ENCODE assay signal across 8 cellular contexts in genomic region chr14:68816183-68816942, GRCh38. TPM values are rescaled to one million over a fixed set of nuclear protein-coding genes. Genes with fewer than 3 reads are reported as not detected.
DNase-seq lines count a peak whose midpoint lies in the region; ATAC-seq and TF ChIP-seq lines count a peak whose summit lies in the region.

No MANE protein-coding gene starts in this region.

- H4K20me1 ChIP-seq in KMS-11 (ENCODE audit: insufficient read depth), result no peaks in the 10 kb centered on the region

- H3K27me3 ChIP-seq in KMS-11 (ENCODE audit: insufficient read depth, low read depth), result no peaks in the 10 kb centered on the region

- no peaks in the 10 kb centered on the region for H3K27me3 Mint-ChIP-seq in activated T-helper 2 cell treated with anti-CD3 and anti-CD28 coated beads, Interferon-gamma antibody, Interleukin-2, Interleukin-4, amounts not matched to agents 10 μg/mL and 5 μg/mL and 100 μg/mL, durations not matched to agents 14 hours and 24 hours and 36 hours (ENCODE audit: low read depth)
- H3K27me3 Mint-ChIP-seq in nephron (ENCODE audit: low read depth), result peaks cover 1% of the 10 kb centered on the region

- peak; percentile 81 for DNase-seq in DMS79 (lab: John Stamatoyannopoulos, UW)
- peak; percentile 94 for DNase-seq in RPMI7951 (ENCODE audit: low read depth)
- peak; percentile 83 for DNase-seq in activated T-helper 2 cell treated with anti-CD3 and anti-CD28 coated beads, Interferon-gamma antibody, Interleukin-2, Interleukin-4, amounts not matched to agents 10 μg/mL and 5 μg/mL and 100 μg/mL, durations not matched to agents 14 hours and 24 hours and 36 hours (ENCODE audit: low spot score)
- DNase-seq in fibroblast of peridontal ligament (ENCODE audit: extremely low read depth), result peak; percentile 87
- peak; percentile 95 for DNase-seq in stimulated activated naive CD8-positive, alpha-beta T cell treated with anti-CD3 and anti-CD28 coated beads, Interleukin-15, Interleukin-2, amounts not matched to agents 100 U/mL and 50 U/mL, for 24 hours

- peak; percentile 48 for ATAC-seq in GM21723 (IDR thresholded peaks at IDR 0.05; ENCODE audit: unreplicated experiment)
- peak; percentile 72 for ATAC-seq in stimulated activated naive CD8-positive, alpha-beta T cell treated with anti-CD3 and anti-CD28 coated beads, Interleukin-15, Interleukin-2, amounts not matched to agents 100 U/mL and 50 U/mL, for 24 hours

- H3K79me2 ChIP-seq in KMS-11 (ENCODE audit: insufficient read depth, low read depth), result no peaks in the 10 kb centered on the region

- H3K36me3 ChIP-seq in KMS-11 (ENCODE audit: insufficient read depth), result no peaks in the 10 kb centered on the region

- H3K4me3 Mint-ChIP-seq in activated T-helper 2 cell treated with anti-CD3 and anti-CD28 coated beads, Interferon-gamma antibody, Interleukin-2, Interleukin-4, amounts not matched to agents 10 μg/mL and 5 μg/mL and 100 μg/mL, durations not matched to agents 14 hours and 24 hours and 36 hours (ENCODE audit: low read depth), result peak overlapping the region; percentile 79
- H3K4me3 Mint-ChIP-seq in nephron, result peak overlapping the region; percentile 57 to 79 (median 66)

- peaks cover 66% of the 10 kb centered on the region for H3K4me1 ChIP-seq in KMS-11 (ENCODE audit: low read depth, poor library complexity, severe bottlenecking)

- H3K4me3 ChIP-seq in KMS-11 (IDR thresholded peaks at IDR 0.05; ENCODE audit: insufficient read depth, low read depth, low read length), result no peak overlapping the region

- H3K9me3 Mint-ChIP-seq in activated T-helper 2 cell treated with anti-CD3 and anti-CD28 coated beads, Interferon-gamma antibody, Interleukin-2, Interleukin-4, amounts not matched to agents 10 μg/mL and 5 μg/mL and 100 μg/mL, durations not matched to agents 14 hours and 24 hours and 36 hours, result no peaks in the 10 kb centered on the region
- no peaks in the 10 kb centered on the region for H3K9me3 Mint-ChIP-seq in nephron

- H3K27ac ChIP-seq in KMS-11, result peak overlapping the region; percentile 91

- intact Hi-C loops in activated T-helper 2 cell treated with anti-CD3 and anti-CD28 coated beads, Interferon-gamma antibody, Interleukin-2, Interleukin-4, amounts not matched to agents 10 μg/mL and 5 μg/mL and 100 μg/mL, durations not matched to agents 14 hours and 24 hours and 36 hours (cut with micrococcal nuclease), result loop anchor here (1.0 to 5.0 kb wide), 4 partner anchors 27 to 872 kb away; no protein-coding TSS in a partner anchor

- H2AFZ ChIP-seq in KMS-11 (ENCODE audit: low read depth), result peak overlapping the region; percentile 57

- no peaks in the 10 kb centered on the region for H3K36me3 Mint-ChIP-seq in activated T-helper 2 cell treated with anti-CD3 and anti-CD28 coated beads, Interferon-gamma antibody, Interleukin-2, Interleukin-4, amounts not matched to agents 10 μg/mL and 5 μg/mL and 100 μg/mL, durations not matched to agents 14 hours and 24 hours and 36 hours (ENCODE audit: low read depth)
- no peaks in the 10 kb centered on the region for H3K36me3 Mint-ChIP-seq in nephron (ENCODE audit: low read depth)

- H3K4me2 ChIP-seq in KMS-11, result peak overlapping the region; percentile 62

- TF ChIP-seq CTCF in KMS-11 (conservative IDR thresholded peaks at IDR 0.05; ENCODE audit: low read depth, low read length) (peak; percentile 78), nephron (IDR thresholded peaks at IDR 0.05; ENCODE audit: unreplicated experiment in 3 of 3) (peak; percentile 93 to 98 (median 98))

- H3K27ac Mint-ChIP-seq in activated T-helper 2 cell treated with anti-CD3 and anti-CD28 coated beads, Interferon-gamma antibody, Interleukin-2, Interleukin-4, amounts not matched to agents 10 μg/mL and 5 μg/mL and 100 μg/mL, durations not matched to agents 14 hours and 24 hours and 36 hours, result peak overlapping the region; percentile 92
- peak overlapping the region; percentile 99 to 100 (median 99) for H3K27ac Mint-ChIP-seq in nephron

- H3K9ac ChIP-seq in KMS-11, result peak overlapping the region; percentile 88

- H3K4me1 Mint-ChIP-seq in activated T-helper 2 cell treated with anti-CD3 and anti-CD28 coated beads, Interferon-gamma antibody, Interleukin-2, Interleukin-4, amounts not matched to agents 10 μg/mL and 5 μg/mL and 100 μg/mL, durations not matched to agents 14 hours and 24 hours and 36 hours (ENCODE audit: low read depth), result peaks cover 51% of the 10 kb centered on the region
- H3K4me1 Mint-ChIP-seq in nephron, result peaks cover 82% of the 10 kb centered on the region

RNA-seq across cellular contexts. Expression of gene ZFP36L1, which starts 23.5 kb away (rescaled TPM):
- 85.8 and 126 TPM in 2 replicates for total RNA-seq in RPMI7951 (2014; rRNA removed; shearing (Covaris generic))
- 70.0 and 73.4 TPM in 2 replicates for total RNA-seq in activated T-helper 2 cell treated with anti-CD3 and anti-CD28 coated beads, Interferon-gamma antibody, Interleukin-2, Interleukin-4, amounts not matched to agents 10 μg/mL and 5 μg/mL and 100 μg/mL, durations not matched to agents 14 hours and 24 hours and 36 hours
